ENCODE assay signal across 14 cellular contexts in the genomic region with DNA sequence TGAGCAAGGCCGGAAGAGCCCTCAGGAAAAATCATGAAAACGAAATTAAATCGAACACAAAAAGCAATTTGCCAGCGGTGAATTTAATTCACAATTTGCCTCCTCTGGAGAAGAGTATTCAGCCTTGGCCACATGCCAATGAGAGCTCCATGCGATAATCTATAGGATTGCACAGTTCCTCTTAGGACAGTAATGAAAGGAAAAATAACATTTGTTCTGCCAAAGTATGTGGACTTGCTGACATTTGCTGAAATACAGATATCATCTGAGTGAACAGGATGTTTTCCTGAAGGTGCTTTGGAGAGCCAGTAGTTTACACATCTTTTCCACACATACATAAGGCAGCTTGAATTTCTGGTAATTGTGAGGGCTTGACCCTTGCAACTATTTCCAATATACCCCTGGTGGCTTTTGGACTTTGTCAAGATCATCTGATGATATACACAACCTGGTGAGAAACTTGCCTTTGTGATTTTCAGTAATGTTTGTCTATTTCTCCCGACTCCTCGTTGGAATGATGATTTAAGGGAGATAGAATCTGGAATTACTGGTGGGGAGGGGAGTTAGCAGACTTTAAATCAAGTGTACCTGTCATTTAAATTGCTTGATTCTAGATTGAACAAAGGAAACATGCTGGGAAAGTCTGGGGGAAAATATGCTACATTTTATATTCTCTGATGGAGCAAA.
A peak's percentile ranks its signal among the peaks of the same experiment; 100 is the strongest.
DNase-seq lines count a peak whose midpoint lies in the region; ATAC-seq and TF ChIP-seq lines count a peak whose summit lies in the region.
"Had no signal": no experiment of that assay in that cellular context is flagged by ENCODE, and none has a peak within 500 bp of the region (broad histone marks: within the 10 kb centered on the region; RNA-seq: fewer than 3 reads in every experiment).

No MANE protein-coding gene starts in this region.

- no peaks in the 10 kb centered on the region for H3K27me3 ChIP-seq in prostate gland (replicated peaks; ENCODE audit: insufficient read depth)

- H3K36me3 ChIP-seq in prostate gland: no peaks in the 10 kb centered on the region

- DNase-seq in NCI-H1417 (lab: John Stamatoyannopoulos, UW) (peak in 2 of 3 experiments; percentile 53 to 75), NCI-H1417 treated with DMSO at 0.1 percent for 48 hours (lab: John Stamatoyannopoulos, UW) (no peak), OCI-M1 (lab: John Stamatoyannopoulos, UW) (peak; percentile 39), fibroblast of mammary gland (ENCODE audit: low read depth) (peak; percentile 67), prostate gland (ENCODE audit: low spot score) (peak; percentile 21), DMS153 (lab: John Stamatoyannopoulos, UW) (no peak), cerebellum (ENCODE audit: low spot score) (no peak)
- DNase-seq: activated effector memory CD4-positive, alpha-beta T cell treated with Interleukin-2 at 50 U/mL for 16 hours; CD8-positive, alpha-beta T cell; natural killer cell; NCI-H524 had no signal

- no peak for TF ChIP-seq CTCF in fibroblast of mammary gland (conservative IDR thresholded peaks at IDR 0.05; ENCODE audit: control insufficient read depth, insufficient read depth, low read depth, low read length)
- TF ChIP-seq CTCF in prostate gland (IDR thresholded peaks at IDR 0.05): no peak

- no peaks in the 10 kb centered on the region for H3K9me3 ChIP-seq in prostate gland

- no peaks in the 10 kb centered on the region for H3K4me1 ChIP-seq in prostate gland (replicated peaks)

- H3K4me3 ChIP-seq in fibroblast of mammary gland (ENCODE audit: control insufficient read depth, low read depth, low read length): no peak overlapping the region
- H3K4me3 ChIP-seq in prostate gland: no peak overlapping the region

- intact Hi-C loops in prostate gland (cut with DNase I): no loop called here

- ATAC-seq in GM21526 (IDR thresholded peaks at IDR 0.05; ENCODE audit: low FRiP score, unreplicated experiment): no peak
- ATAC-seq: CD8-positive, alpha-beta T cell; left lobe of liver; natural killer cell had no signal

- 14% methylated on average over 7 of the region's 7 CpGs for WGBS in prostate gland

- no peak for TF ChIP-seq POLR2A in prostate gland (IDR thresholded peaks at IDR 0.05)

- peak overlapping the region; percentile 51 for H3K27ac ChIP-seq in prostate gland
- H3K27ac ChIP-seq: 22Rv1 had no signal

Comparison
In these comparisons a context has a peak if more than half of its experiments do, and no peak if none do; other contexts are left out.
1. DNase-seq: peak in NCI-H1417 (2 of 3), OCI-M1 (single experiment), fibroblast of mammary gland (single experiment) and prostate gland (single experiment); none in NCI-H1417 treated with DMSO at 0.1 percent for 48 hours (single experiment), DMS153 (single experiment) and cerebellum (single experiment).